Comparison of ENCODE assay signal across 9 cellular contexts in genomic region chr4:56575820-56576429, GRCh38.
DNase-seq lines count a peak whose midpoint lies in the region; ATAC-seq and TF ChIP-seq lines count a peak whose summit lies in the region.
"Had no signal": no experiment of that assay in that cellular context is flagged by ENCODE, and none has a peak within 500 bp of the region (broad histone marks: within the 10 kb centered on the region; RNA-seq: fewer than 3 reads in every experiment).

No MANE protein-coding gene starts in this region.

- 19 to 34% (median 21%) methylated on average over 1 of the region's 1 CpG for WGBS in adrenal gland, 4 donors

- no peaks in the 10 kb centered on the region for H3K9me3 Mint-ChIP-seq in CD8-positive, alpha-beta T cell
- no peaks in the 10 kb centered on the region for H3K9me3 Mint-ChIP-seq in activated CD4-positive, alpha-beta T cell treated with anti-CD3 and anti-CD28 coated beads, Interleukin-2, amount 10 ng/mL, durations not matched to agents 24 days and 14 days
- H3K9me3 Mint-ChIP-seq in activated CD4-positive, alpha-beta memory T cell treated with anti-CD3 and anti-CD28 coated beads, Interleukin-2, amount 10 ng/mL, durations not matched to agents 7 days and 5 days = no peaks in the 10 kb centered on the region

- POLR2A ChIA-PET in CD8-positive, alpha-beta T cell (lab: Charles Lee) = interaction anchor here (0.6 to 1.2 kb wide), 4 partner anchors 19 to 224 kb away, joined by 3 to 4 read pairs (median 4); no protein-coding TSS in a partner anchor
- POLR2A ChIA-PET in activated CD4-positive, alpha-beta memory T cell treated with anti-CD3 and anti-CD28 coated beads, Interleukin-2, amount 10 ng/mL, durations not matched to agents 7 days and 5 days (lab: Charles Lee) = no interaction called here

- no peak overlapping the region for H3K27ac ChIP-seq in CD8-positive, alpha-beta T cell (ENCODE audit: low read depth, low read length)
- H3K27ac ChIP-seq in adrenal gland = no peak overlapping the region
- H3K27ac ChIP-seq: KMS-11 had no signal

- H3K27ac Mint-ChIP-seq in CD8-positive, alpha-beta T cell = no peak overlapping the region
- H3K27ac Mint-ChIP-seq in activated CD4-positive, alpha-beta T cell treated with anti-CD3 and anti-CD28 coated beads, Interleukin-2, amount 10 ng/mL, durations not matched to agents 24 days and 14 days = no peak overlapping the region
- H3K27ac Mint-ChIP-seq in activated CD4-positive, alpha-beta memory T cell treated with anti-CD3 and anti-CD28 coated beads, Interleukin-2, amount 10 ng/mL, durations not matched to agents 7 days and 5 days = no peak overlapping the region

- H3K27me3 Mint-ChIP-seq in CD8-positive, alpha-beta T cell (ENCODE audit: low read depth) = peaks cover 2% of the 10 kb centered on the region
- peaks cover 8% of the 10 kb centered on the region for H3K27me3 Mint-ChIP-seq in activated CD4-positive, alpha-beta T cell treated with anti-CD3 and anti-CD28 coated beads, Interleukin-2, amount 10 ng/mL, durations not matched to agents 24 days and 14 days
- H3K27me3 Mint-ChIP-seq in activated CD4-positive, alpha-beta memory T cell treated with anti-CD3 and anti-CD28 coated beads, Interleukin-2, amount 10 ng/mL, durations not matched to agents 7 days and 5 days = peaks cover 15% of the 10 kb centered on the region

- intact Hi-C loops in CD8-positive, alpha-beta T cell (cut with DNase I, micrococcal nuclease) = loop anchor here (1.0 to 10.0 kb wide), 4 partner anchors 81 to 260 kb away; no protein-coding TSS in a partner anchor
- intact Hi-C loops in adrenal gland (cut with DNase I) = loop anchor here in 1 of 2 donors (10.0 kb wide), 1 partner anchor 229 kb away; no protein-coding TSS in a partner anchor
- intact Hi-C loops in activated CD4-positive, alpha-beta T cell treated with anti-CD3 and anti-CD28 coated beads, Interleukin-2, amount 10 ng/mL, durations not matched to agents 24 days and 14 days (cut with micrococcal nuclease) = loop anchor here (1.0 to 2.0 kb wide), 3 partner anchors 81 to 260 kb away; no protein-coding TSS in a partner anchor

- no peaks in the 10 kb centered on the region for H3K4me1 ChIP-seq in CD8-positive, alpha-beta T cell (ENCODE audit: insufficient read depth, low read length)
- H3K4me1 ChIP-seq in adrenal gland (replicated peaks in 1 of 2) = no peaks in the 10 kb centered on the region

- ATAC-seq in CD8-positive, alpha-beta T cell = peak; percentile 36
- ATAC-seq in GM21447 (IDR thresholded peaks at IDR 0.05; ENCODE audit: unreplicated experiment) = no peak

- DNase-seq in CD8-positive, alpha-beta T cell = no peak
- DNase-seq in HT1080 (ENCODE audit: low read depth) (peak; percentile 40), adrenal gland (no peak), kidney glomerular epithelial cell (lab: John Stamatoyannopoulos, UW) (peak; percentile 60), NCI-H128 (lab: John Stamatoyannopoulos, UW; ENCODE audit: unreplicated experiment) (no peak)
- no peak for DNase-seq in activated CD4-positive, alpha-beta T cell treated with anti-CD3 and anti-CD28 coated beads, Interleukin-2, amount 10 ng/mL, durations not matched to agents 24 days and 14 days
- DNase-seq in activated CD4-positive, alpha-beta memory T cell treated with anti-CD3 and anti-CD28 coated beads, Interleukin-2, amount 10 ng/mL, durations not matched to agents 7 days and 5 days = no peak

- no peaks in the 10 kb centered on the region for H3K36me3 Mint-ChIP-seq in CD8-positive, alpha-beta T cell
- no peaks in the 10 kb centered on the region for H3K36me3 Mint-ChIP-seq in activated CD4-positive, alpha-beta T cell treated with anti-CD3 and anti-CD28 coated beads, Interleukin-2, amount 10 ng/mL, durations not matched to agents 24 days and 14 days (ENCODE audit: low read depth)
- no peaks in the 10 kb centered on the region for H3K36me3 Mint-ChIP-seq in activated CD4-positive, alpha-beta memory T cell treated with anti-CD3 and anti-CD28 coated beads, Interleukin-2, amount 10 ng/mL, durations not matched to agents 7 days and 5 days (ENCODE audit: low read depth)

- H3K4me3 Mint-ChIP-seq in CD8-positive, alpha-beta T cell = no peak overlapping the region
- H3K4me3 Mint-ChIP-seq in activated CD4-positive, alpha-beta T cell treated with anti-CD3 and anti-CD28 coated beads, Interleukin-2, amount 10 ng/mL, durations not matched to agents 24 days and 14 days = no peak overlapping the region
- no peak overlapping the region for H3K4me3 Mint-ChIP-seq in activated CD4-positive, alpha-beta memory T cell treated with anti-CD3 and anti-CD28 coated beads, Interleukin-2, amount 10 ng/mL, durations not matched to agents 7 days and 5 days

- H3K4me3 ChIP-seq in CD8-positive, alpha-beta T cell (ENCODE audit: low read depth, low read length) = no peak overlapping the region
- no peak overlapping the region for H3K4me3 ChIP-seq in adrenal gland

- H3K9me3 ChIP-seq in CD8-positive, alpha-beta T cell (ENCODE audit: low read length) = no peaks in the 10 kb centered on the region
- H3K9me3 ChIP-seq in adrenal gland (replicated peaks in 1 of 3) = no peaks in the 10 kb centered on the region

- no peaks in the 10 kb centered on the region for H3K27me3 ChIP-seq in CD8-positive, alpha-beta T cell (ENCODE audit: insufficient read depth, low read length)
- no peaks in the 10 kb centered on the region for H3K27me3 ChIP-seq in adrenal gland

- H3K4me1 Mint-ChIP-seq in CD8-positive, alpha-beta T cell (ENCODE audit: low read depth) = no peaks in the 10 kb centered on the region
- H3K4me1 Mint-ChIP-seq in activated CD4-positive, alpha-beta T cell treated with anti-CD3 and anti-CD28 coated beads, Interleukin-2, amount 10 ng/mL, durations not matched to agents 24 days and 14 days = peaks cover 4% of the 10 kb centered on the region
- peaks cover 5% of the 10 kb centered on the region for H3K4me1 Mint-ChIP-seq in activated CD4-positive, alpha-beta memory T cell treated with anti-CD3 and anti-CD28 coated beads, Interleukin-2, amount 10 ng/mL, durations not matched to agents 7 days and 5 days

- peak; percentile 15 for TF ChIP-seq CTCF in CD8-positive, alpha-beta T cell (IDR thresholded peaks at IDR 0.05)
- TF ChIP-seq CTCF in adrenal gland (IDR thresholded peaks at IDR 0.05) = peak; percentile 24 to 58 (median 56)

- CTCF ChIA-PET in CD8-positive, alpha-beta T cell (lab: Charles Lee) = interaction anchor here (0.8 to 3.5 kb wide), 26 partner anchors 11 to 279 kb away, joined by 3 to 50 read pairs (median 4); partner anchors contain the start of gene HOPX
- CTCF ChIA-PET in activated CD4-positive, alpha-beta memory T cell treated with anti-CD3 and anti-CD28 coated beads, Interleukin-2, amount 10 ng/mL, durations not matched to agents 7 days and 5 days (lab: Charles Lee) = interaction anchor here (0.6 to 2.4 kb wide), 9 partner anchors 9 to 261 kb away, joined by 3 to 19 read pairs (median 4); no protein-coding TSS in a partner anchor

- H3K36me3 ChIP-seq in CD8-positive, alpha-beta T cell (ENCODE audit: insufficient read depth, low read length) = no peaks in the 10 kb centered on the region
- H3K36me3 ChIP-seq in adrenal gland (replicated peaks in 1 of 2) = no peaks in the 10 kb centered on the region

- no peak for TF ChIP-seq POLR2A in adrenal gland (IDR thresholded peaks at IDR 0.05)

Comparison
In these comparisons a context has a peak if more than half of its experiments do, and no peak if none do; other contexts are left out.
1. DNase-seq: peak in HT1080 (single experiment) and kidney glomerular epithelial cell (single experiment); none in CD8-positive, alpha-beta T cell (0 of 7), adrenal gland (0 of 7), activated CD4-positive, alpha-beta T cell treated with anti-CD3 and anti-CD28 coated beads, Interleukin-2, amount 10 ng/mL, durations not matched to agents 24 days and 14 days (single experiment), NCI-H128 (single experiment) and activated CD4-positive, alpha-beta memory T cell treated with anti-CD3 and anti-CD28 coated beads, Interleukin-2, amount 10 ng/mL, durations not matched to agents 7 days and 5 days (single experiment).